In genomic region chr17:45784293-45784582, GRCh38 we compare ENCODE assay signal across 9 cellular contexts. TPM values are rescaled to one million over a fixed set of nuclear protein-coding genes. Genes with fewer than 3 reads are reported as not detected.
A peak's percentile ranks its signal among the peaks of the same experiment; 100 is the strongest.
DNase-seq lines count a peak whose midpoint lies in the region; ATAC-seq and FAIRE-seq lines count a peak whose summit lies in the region.
"Had no signal": no experiment of that assay in that cellular context is flagged by ENCODE, and none has a peak within 500 bp of the region (broad histone marks: within the 10 kb centered on the region; RNA-seq: fewer than 3 reads in every experiment).

CRHR1 (plus strand) TSS chr17:45784320; CDS start chr17:45784545, 225 bp downstream.

- peak within 1 kb of the TSS; percentile 81 for H3K4me3 Mint-ChIP-seq in activated T-helper 1 cell treated with anti-CD3 and anti-CD28 coated beads, Interleukin-12 subunit alpha, Interleukin-12 subunit beta, Interleukin-2, Interleukin-4 antibody, amounts not matched to agents 30 ng/mL and 10 ng/mL and 1 ng/mL, durations not matched to agents 14 hours and 24 hours and 36 hours

- no peak for DNase-seq in HAP-1 (ENCODE audit: low spot score in 2 of 2)
- DNase-seq in activated T-helper 1 cell treated with anti-CD3 and anti-CD28 coated beads, Interleukin-12 subunit alpha, Interleukin-12 subunit beta, Interleukin-2, Interleukin-4 antibody, amounts not matched to agents 30 ng/mL and 10 ng/mL and 1 ng/mL, durations not matched to agents 14 hours and 24 hours and 36 hours (ENCODE audit: low spot score) = no peak
- no peak for DNase-seq in small intestine
- DNase-seq in NCI-H2171 treated with DMSO at 0.1 percent for 48 hours (lab: John Stamatoyannopoulos, UW) = no peak
- no peak for DNase-seq in NCI-H748 (lab: John Stamatoyannopoulos, UW; ENCODE audit: unreplicated experiment)
- DNase-seq in DMS114 treated with DMSO at 0.1 percent for 48 hours (lab: John Stamatoyannopoulos, UW; ENCODE audit: unreplicated experiment) = no peak
- DNase-seq: amniotic stem cell had no signal

- no peaks in the 10 kb centered on the region for H3K36me3 Mint-ChIP-seq in activated T-helper 1 cell treated with anti-CD3 and anti-CD28 coated beads, Interleukin-12 subunit alpha, Interleukin-12 subunit beta, Interleukin-2, Interleukin-4 antibody, amounts not matched to agents 30 ng/mL and 10 ng/mL and 1 ng/mL, durations not matched to agents 14 hours and 24 hours and 36 hours (ENCODE audit: low read depth)

- 0 to 3% (median 1%) methylated on average over 22 to 41 of the region's 41 CpGs for WGBS in small intestine, 3 donors

- H3K4me3 ChIP-seq in HAP-1 = peak within 1 kb of the TSS; percentile 47
- peak within 1 kb of the TSS; percentile 75 for H3K4me3 ChIP-seq in iPS-18c (ENCODE audit: insufficient read depth, low read depth, low read length)
- H3K4me3 ChIP-seq in small intestine (ENCODE audit: low read depth in 1 of 2, low read length in 2 of 2) = peak within 1 kb of the TSS; percentile 24 to 45

- FAIRE-seq in small intestine (lab: Jason Lieb, UNC) = no peak

- H3K4me1 ChIP-seq in HAP-1 (peaks cover 5% of the 10 kb centered on the region), small intestine (ENCODE audit: control insufficient read depth in 2 of 2, insufficient read depth in 1 of 2, low read depth in 1 of 2, low read length in 1 of 2) (peaks cover 0 to 9% of the 10 kb centered on the region in 2 donors)

- H3K9me3 ChIP-seq in HAP-1 = no peaks in the 10 kb centered on the region
- no peaks in the 10 kb centered on the region for H3K9me3 ChIP-seq in iPS-18c (ENCODE audit: control insufficient read depth, insufficient read depth, low read length)
- no peaks in the 10 kb centered on the region for H3K9me3 ChIP-seq in small intestine (ENCODE audit: control insufficient read depth, low read depth)

- no peak within 1 kb of the TSS for H3K27ac ChIP-seq in small intestine (ENCODE audit: low read depth in 1 of 2, low read length in 1 of 2)

- no peaks in the 10 kb centered on the region for H3K9me3 Mint-ChIP-seq in activated T-helper 1 cell treated with anti-CD3 and anti-CD28 coated beads, Interleukin-12 subunit alpha, Interleukin-12 subunit beta, Interleukin-2, Interleukin-4 antibody, amounts not matched to agents 30 ng/mL and 10 ng/mL and 1 ng/mL, durations not matched to agents 14 hours and 24 hours and 36 hours

- H3K4me1 Mint-ChIP-seq in activated T-helper 1 cell treated with anti-CD3 and anti-CD28 coated beads, Interleukin-12 subunit alpha, Interleukin-12 subunit beta, Interleukin-2, Interleukin-4 antibody, amounts not matched to agents 30 ng/mL and 10 ng/mL and 1 ng/mL, durations not matched to agents 14 hours and 24 hours and 36 hours (ENCODE audit: low read depth) = no peaks in the 10 kb centered on the region

- in situ Hi-C loops in HAP-1 (cut with MboI; ENCODE audit: low sequenced_read_pairs) = no loop called here

- peaks cover 76% of the 10 kb centered on the region for H3K27me3 Mint-ChIP-seq in activated T-helper 1 cell treated with anti-CD3 and anti-CD28 coated beads, Interleukin-12 subunit alpha, Interleukin-12 subunit beta, Interleukin-2, Interleukin-4 antibody, amounts not matched to agents 30 ng/mL and 10 ng/mL and 1 ng/mL, durations not matched to agents 14 hours and 24 hours and 36 hours (ENCODE audit: insufficient read depth)

- intact Hi-C loops in activated T-helper 1 cell treated with anti-CD3 and anti-CD28 coated beads, Interleukin-12 subunit alpha, Interleukin-12 subunit beta, Interleukin-2, Interleukin-4 antibody, amounts not matched to agents 30 ng/mL and 10 ng/mL and 1 ng/mL, durations not matched to agents 14 hours and 24 hours and 36 hours (cut with micrococcal nuclease) = loop anchor here (10.0 kb wide), 1 partner anchor 51 kb away; no protein-coding TSS in a partner anchor

- peaks cover 16% of the 10 kb centered on the region for H3K27me3 ChIP-seq in HAP-1 (ENCODE audit: low read depth)
- peaks cover 3 to 19% of the 10 kb centered on the region in 2 donors for H3K27me3 ChIP-seq in small intestine (ENCODE audit: control insufficient read depth in 2 of 2, insufficient read depth in 2 of 2, low read length in 2 of 2)

- H3K36me3 ChIP-seq in HAP-1 (replicated peaks) (no peaks in the 10 kb centered on the region), small intestine (ENCODE audit: control insufficient read depth in 2 of 2, insufficient read depth in 2 of 2, low read length in 2 of 2) (no peaks in the 10 kb centered on the region)

- ATAC-seq in HG03025 (IDR thresholded peaks at IDR 0.05; ENCODE audit: low FRiP score, unreplicated experiment) = no peak

- H3K27ac Mint-ChIP-seq in activated T-helper 1 cell treated with anti-CD3 and anti-CD28 coated beads, Interleukin-12 subunit alpha, Interleukin-12 subunit beta, Interleukin-2, Interleukin-4 antibody, amounts not matched to agents 30 ng/mL and 10 ng/mL and 1 ng/mL, durations not matched to agents 14 hours and 24 hours and 36 hours = peak within 1 kb of the TSS; percentile 29

RNA-seq across cellular contexts. Expression of gene CRHR1, which starts in this region (rescaled TPM):
- total RNA-seq in activated T-helper 1 cell treated with anti-CD3 and anti-CD28 coated beads, Interleukin-12 subunit alpha, Interleukin-12 subunit beta, Interleukin-2, Interleukin-4 antibody, amounts not matched to agents 30 ng/mL and 10 ng/mL and 1 ng/mL, durations not matched to agents 14 hours and 24 hours and 36 hours = not detected in 2 replicates
- polyA plus RNA-seq in small intestine = under 1 TPM in 1 of 3 donors, not detected in 2; 0.04 TPM
